8 cellular contexts compared by ENCODE assay signal in the genomic region with DNA sequence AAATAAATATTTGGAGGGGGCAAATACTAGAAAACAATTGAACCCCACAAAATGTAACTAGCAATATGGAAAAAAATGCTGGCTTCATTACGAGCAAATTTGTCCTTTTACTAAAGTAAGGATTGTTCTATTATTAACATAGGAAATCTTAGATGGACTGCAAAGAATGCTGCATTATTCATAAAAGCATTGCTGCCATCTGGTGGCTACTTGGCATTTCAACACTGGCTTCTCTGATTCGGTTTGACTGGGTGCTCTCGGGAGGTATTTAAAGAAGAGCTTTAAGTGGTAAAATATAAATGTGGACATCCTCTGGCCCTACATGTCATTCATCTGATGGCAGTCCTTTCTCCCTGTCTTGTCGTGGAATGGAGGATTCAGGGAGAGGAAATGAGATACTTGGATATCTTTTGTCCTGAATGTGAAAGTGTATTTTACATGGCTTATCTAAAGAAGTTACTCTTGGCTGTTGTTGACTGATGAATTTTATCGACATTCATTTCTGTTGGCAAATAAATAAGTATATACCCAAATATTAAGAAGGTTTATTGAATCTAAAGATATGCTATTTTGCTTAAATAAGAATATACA.
A peak's percentile ranks its signal among the peaks of the same experiment; 100 is the strongest.
DNase-seq lines count a peak whose midpoint lies in the region; ATAC-seq and TF ChIP-seq lines count a peak whose summit lies in the region.

No MANE protein-coding gene starts in this region.

- no peak for TF ChIP-seq EP300 in ovary (IDR thresholded peaks at IDR 0.05)
- TF ChIP-seq EP300 in upper lobe of left lung (IDR thresholded peaks at IDR 0.05): no peak

- peak overlapping the region; percentile 74 for H3K4me3 Mint-ChIP-seq in CD8-positive, alpha-beta T cell

- peak; percentile 42 to 79 (median 70) for DNase-seq in CD8-positive, alpha-beta T cell
- DNase-seq in RWPE1 (ENCODE audit: low spot score) (peak; percentile 21), foreskin fibroblast (peak; percentile 47 to 82), ovary (peak; percentile 30 to 69 (median 52)), upper lobe of left lung (peak in 1 of 2 donors; percentile 62)
- peak; percentile 48 for DNase-seq in activated effector memory CD4-positive, alpha-beta T cell treated with Interleukin-2 at 50 U/mL for 16 hours

- H3K4me1 Mint-ChIP-seq in CD8-positive, alpha-beta T cell (ENCODE audit: low read depth): peaks cover 77% of the 10 kb centered on the region

- ATAC-seq in CD8-positive, alpha-beta T cell: peak; percentile 32
- peak; percentile 45 for ATAC-seq in GM19452 (IDR thresholded peaks at IDR 0.05; ENCODE audit: unreplicated experiment)
- ATAC-seq in upper lobe of left lung (ENCODE audit: low FRiP score in 2 of 2): peak; percentile 19 to 75

- H3K9me3 Mint-ChIP-seq in CD8-positive, alpha-beta T cell: no peaks in the 10 kb centered on the region

- no peaks in the 10 kb centered on the region for H3K79me2 ChIP-seq in KMS-11 (ENCODE audit: insufficient read depth, low read depth)

- H4K20me1 ChIP-seq in KMS-11 (ENCODE audit: insufficient read depth): no peaks in the 10 kb centered on the region

- no peak overlapping the region for H3K4me3 ChIP-seq in CD8-positive, alpha-beta T cell (ENCODE audit: low read depth, low read length)
- no peak overlapping the region for H3K4me3 ChIP-seq in KMS-11 (IDR thresholded peaks at IDR 0.05; ENCODE audit: insufficient read depth, low read depth, low read length)
- peak overlapping the region in 1 of 2 donors; percentile 38 for H3K4me3 ChIP-seq in foreskin fibroblast (ENCODE audit: low read depth in 1 of 2, low read length in 2 of 2)
- no peak overlapping the region for H3K4me3 ChIP-seq in ovary
- H3K4me3 ChIP-seq in upper lobe of left lung: peak overlapping the region in 1 of 4 donors; percentile 10

- TF ChIP-seq POLR2A in ovary (IDR thresholded peaks at IDR 0.05): no peak
- no peak for TF ChIP-seq POLR2A in upper lobe of left lung (IDR thresholded peaks at IDR 0.05)

- no peak overlapping the region for H3K27ac ChIP-seq in CD8-positive, alpha-beta T cell (ENCODE audit: low read depth, low read length)
- H3K27ac ChIP-seq in KMS-11 (no peak overlapping the region), RWPE1 (no peak overlapping the region), ovary (no peak overlapping the region), upper lobe of left lung (no peak overlapping the region)

- H3K4me1 ChIP-seq in CD8-positive, alpha-beta T cell (ENCODE audit: insufficient read depth, low read length): peaks cover 68% of the 10 kb centered on the region
- no peaks in the 10 kb centered on the region for H3K4me1 ChIP-seq in KMS-11 (ENCODE audit: low read depth, poor library complexity, severe bottlenecking)
- no peaks in the 10 kb centered on the region for H3K4me1 ChIP-seq in ovary (ENCODE audit: insufficient read depth)
- H3K4me1 ChIP-seq in upper lobe of left lung: peaks cover 0 to 8% (median 2%) of the 10 kb centered on the region in 4 donors

- H3K36me3 Mint-ChIP-seq in CD8-positive, alpha-beta T cell: peaks cover 15% of the 10 kb centered on the region

- 1 to 2% (median 2%) methylated on average over 5 of the region's 5 CpGs for WGBS in ovary, 3 donors
- 3 to 4% methylated on average over 5 of the region's 5 CpGs for WGBS in upper lobe of left lung, 2 donors

- no peak overlapping the region for H2AFZ ChIP-seq in KMS-11 (ENCODE audit: low read depth)

- no peaks in the 10 kb centered on the region for H3K27me3 Mint-ChIP-seq in CD8-positive, alpha-beta T cell (ENCODE audit: low read depth)

- H3K4me2 ChIP-seq in KMS-11: no peak overlapping the region

- H3K27ac Mint-ChIP-seq in CD8-positive, alpha-beta T cell: peak overlapping the region; percentile 83

- CTCF ChIA-PET in CD8-positive, alpha-beta T cell (lab: Charles Lee): interaction anchor here (0.6 to 5.6 kb wide), 58 partner anchors 9 to 230 kb away, joined by 3 to 137 read pairs (median 5); partner anchors contain the start of gene ARHGAP15
- CTCF ChIA-PET in RWPE1 (lab: Yijun Ruan, JAX): interaction anchor here (0.6 to 0.7 kb wide), 6 partner anchors 10 to 193 kb away, joined by 3 to 5 read pairs (median 4); no protein-coding TSS in a partner anchor

- H3K9me3 ChIP-seq in CD8-positive, alpha-beta T cell (ENCODE audit: low read length): no peaks in the 10 kb centered on the region
- H3K9me3 ChIP-seq in ovary (no peaks in the 10 kb centered on the region), upper lobe of left lung (no peaks in the 10 kb centered on the region)

- H3K27me3 ChIP-seq in CD8-positive, alpha-beta T cell (ENCODE audit: insufficient read depth, low read length): no peaks in the 10 kb centered on the region
- H3K27me3 ChIP-seq in KMS-11 (ENCODE audit: insufficient read depth, low read depth) (no peaks in the 10 kb centered on the region), ovary (no peaks in the 10 kb centered on the region), upper lobe of left lung (no peaks in the 10 kb centered on the region)

- intact Hi-C loops in CD8-positive, alpha-beta T cell (cut with DNase I, micrococcal nuclease): loop anchor here (1.0 to 2.0 kb wide), 10 partner anchors 37 to 225 kb away; partner anchors contain the start of gene ARHGAP15 (in 1 of the 2)
- intact Hi-C loops in ovary (cut with DNase I): loop anchor here in 1 of 4 donors (5.0 kb wide), 1 partner anchor 107 kb away; no protein-coding TSS in a partner anchor

- no peaks in the 10 kb centered on the region for H3K36me3 ChIP-seq in CD8-positive, alpha-beta T cell (ENCODE audit: insufficient read depth, low read length)
- H3K36me3 ChIP-seq in KMS-11 (ENCODE audit: insufficient read depth) (no peaks in the 10 kb centered on the region), ovary (no peaks in the 10 kb centered on the region), upper lobe of left lung (no peaks in the 10 kb centered on the region)

- no peak overlapping the region for H3K9ac ChIP-seq in KMS-11

- POLR2A ChIA-PET in CD8-positive, alpha-beta T cell (lab: Charles Lee): interaction anchor here (0.7 to 5.2 kb wide), 13 partner anchors 8 to 149 kb away, joined by 3 to 22 read pairs (median 5); partner anchors contain the start of gene ARHGAP15
- POLR2A ChIA-PET in RWPE1 (lab: Yijun Ruan, JAX; ENCODE audit: low non-redundant PET): no interaction called here

- peak; percentile 96 for TF ChIP-seq CTCF in CD8-positive, alpha-beta T cell (IDR thresholded peaks at IDR 0.05)
- TF ChIP-seq CTCF in KMS-11 (conservative IDR thresholded peaks at IDR 0.05; ENCODE audit: low read depth, low read length): peak; percentile 65
- TF ChIP-seq CTCF in RWPE1 (conservative IDR thresholded peaks at IDR 0.05; ENCODE audit: low read depth): peak; percentile 82
- TF ChIP-seq CTCF in foreskin fibroblast (IDR thresholded peaks at IDR 0.05; ENCODE audit: low read depth, low read length): peak; percentile 73
- TF ChIP-seq CTCF in ovary (IDR thresholded peaks at IDR 0.05): peak; percentile 37 to 40 (median 38)
- TF ChIP-seq CTCF in upper lobe of left lung (IDR thresholded peaks at IDR 0.05): peak; percentile 47 to 70 (median 62)

Comparison
In these comparisons a context has a peak if more than half of its experiments do, and no peak if none do; other contexts are left out.
1. CTCF ChIP-seq: peak in every context shown above with its lines; median percentile 96 in CD8-positive, alpha-beta T cell; 82 in RWPE1; 73 in foreskin fibroblast; 65 in KMS-11; 62 in upper lobe of left lung; 38 in ovary.